Comparison of ENCODE assay signal across 1 cellular context in the genomic region with DNA sequence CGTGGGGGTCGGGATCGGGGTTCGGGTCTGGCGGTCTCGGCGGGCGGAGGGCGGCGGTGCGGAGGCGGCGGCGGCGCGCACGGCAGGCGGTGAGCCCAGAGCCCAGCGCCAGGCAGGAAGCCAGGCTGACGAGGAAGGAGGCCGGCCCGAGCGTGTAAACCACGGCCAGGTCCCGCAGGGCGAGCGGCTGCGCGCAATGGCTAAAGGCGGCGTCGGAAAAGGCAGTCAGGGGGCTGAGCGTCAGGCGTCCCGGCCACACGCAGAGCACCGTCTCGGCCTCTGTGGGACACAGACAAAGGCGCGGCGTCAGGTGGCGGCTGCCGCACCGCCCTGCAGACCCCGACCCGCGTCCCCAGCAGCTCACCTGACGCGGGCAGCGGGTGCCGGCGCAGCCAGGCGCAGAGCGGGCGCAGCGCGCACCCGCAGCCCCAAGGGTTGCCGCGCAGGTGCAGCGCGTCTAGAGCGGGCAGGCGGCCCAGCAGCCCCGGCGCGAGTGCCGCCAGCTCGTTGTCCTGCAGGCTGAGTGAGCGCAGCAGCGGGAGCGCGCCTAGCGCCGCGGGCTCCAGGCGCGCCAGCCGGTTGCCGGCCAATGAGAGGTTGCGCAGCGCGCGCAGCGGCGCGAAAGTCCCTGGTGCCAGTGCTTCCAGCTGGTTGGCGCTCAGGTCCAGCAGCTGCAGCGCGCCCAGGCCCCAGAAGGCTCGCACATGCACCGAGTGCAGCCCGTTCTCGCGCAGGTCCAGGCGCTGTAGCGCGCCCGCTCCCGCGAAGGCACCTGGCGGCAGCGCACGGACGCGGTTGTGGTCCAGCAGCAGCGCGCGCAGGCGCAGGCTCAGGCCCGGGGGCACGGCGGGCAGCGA.
TF ChIP-seq lines count a peak whose summit lies in the region.

No MANE protein-coding gene starts in this region.

TF ChIP-seq in WTC11, 78 proteins besides CTCF, POLR2A, EP300 and RAD21 (continued from another document and continues in another):
- TF ChIP-seq, protein P1, sequence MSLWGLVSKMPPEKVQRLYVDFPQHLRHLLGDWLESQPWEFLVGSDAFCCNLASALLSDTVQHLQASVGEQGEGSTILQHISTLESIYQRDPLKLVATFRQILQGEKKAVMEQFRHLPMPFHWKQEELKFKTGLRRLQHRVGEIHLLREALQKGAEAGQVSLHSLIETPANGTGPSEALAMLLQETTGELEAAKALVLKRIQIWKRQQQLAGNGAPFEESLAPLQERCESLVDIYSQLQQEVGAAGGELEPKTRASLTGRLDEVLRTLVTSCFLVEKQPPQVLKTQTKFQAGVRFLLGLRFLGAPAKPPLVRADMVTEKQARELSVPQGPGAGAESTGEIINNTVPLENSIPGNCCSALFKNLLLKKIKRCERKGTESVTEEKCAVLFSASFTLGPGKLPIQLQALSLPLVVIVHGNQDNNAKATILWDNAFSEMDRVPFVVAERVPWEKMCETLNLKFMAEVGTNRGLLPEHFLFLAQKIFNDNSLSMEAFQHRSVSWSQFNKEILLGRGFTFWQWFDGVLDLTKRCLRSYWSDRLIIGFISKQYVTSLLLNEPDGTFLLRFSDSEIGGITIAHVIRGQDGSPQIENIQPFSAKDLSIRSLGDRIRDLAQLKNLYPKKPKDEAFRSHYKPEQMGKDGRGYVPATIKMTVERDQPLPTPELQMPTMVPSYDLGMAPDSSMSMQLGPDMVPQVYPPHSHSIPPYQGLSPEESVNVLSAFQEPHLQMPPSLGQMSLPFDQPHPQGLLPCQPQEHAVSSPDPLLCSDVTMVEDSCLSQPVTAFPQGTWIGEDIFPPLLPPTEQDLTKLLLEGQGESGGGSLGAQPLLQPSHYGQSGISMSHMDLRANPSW (CRISPR knock-in tag; conservative IDR thresholded peaks at IDR 0.05; ENCODE audit: low read depth): peak; percentile 65; the same call in 1 of the 2 replicates
- TF ChIP-seq RORB (CRISPR knock-in tag; IDR thresholded peaks at IDR 0.05) (no peak), ESRRA (CRISPR knock-in tag; IDR thresholded peaks at IDR 0.05; ENCODE audit: borderline replicate concordance) (0 out of 2 replicates have a peak, but pooled peaks have one; percentile 70), NR2C2 (CRISPR knock-in tag; IDR thresholded peaks at IDR 0.05) (0 out of 2 replicates have a peak, but pooled peaks have one; percentile 11), NFYB (CRISPR knock-in tag; conservative IDR thresholded peaks at IDR 0.05; ENCODE audit: low read depth) (no peak), IRF2 (CRISPR knock-in tag; IDR thresholded peaks at IDR 0.05; ENCODE audit: borderline replicate concordance, low read depth) (0 out of 2 replicates have a peak, but pooled peaks have one; percentile 44), TCF7 (CRISPR knock-in tag; IDR thresholded peaks at IDR 0.05; ENCODE audit: low read depth) (no peak), E2F5 (CRISPR knock-in tag; IDR thresholded peaks at IDR 0.05) (peak; percentile 98), NFE2L1 (CRISPR knock-in tag; IDR thresholded peaks at IDR 0.05) (peak; percentile 79; the same call in 1 of the 2 replicates), FOXJ3 (CRISPR knock-in tag; IDR thresholded peaks at IDR 0.05; ENCODE audit: borderline replicate concordance) (no peak), NFATC4 (CRISPR knock-in tag; IDR thresholded peaks at IDR 0.05) (no peak), CREM (CRISPR knock-in tag; IDR thresholded peaks at IDR 0.05) (no peak; the same call in 1 of the 2 replicates), ARID4B (CRISPR knock-in tag; IDR thresholded peaks at IDR 0.05; ENCODE audit: borderline replicate concordance) (peak; percentile 90; the same call in 1 of the 2 replicates), ZNF512 (CRISPR knock-in tag; IDR thresholded peaks at IDR 0.05; ENCODE audit: borderline replicate concordance) (no peak), ZNF425 (CRISPR knock-in tag; conservative IDR thresholded peaks at IDR 0.05) (no peak), SOX15 (CRISPR knock-in tag; IDR thresholded peaks at IDR 0.05) (no peak), ZNF219 (CRISPR knock-in tag; IDR thresholded peaks at IDR 0.05; ENCODE audit: borderline replicate concordance) (peak; percentile 49; the same call in 1 of the 2 replicates), MXD4 (CRISPR knock-in tag; IDR thresholded peaks at IDR 0.05; ENCODE audit: borderline replicate concordance) (no peak), SP1 (CRISPR knock-in tag; conservative IDR thresholded peaks at IDR 0.05) (peak; percentile 43), PRDM15 (CRISPR knock-in tag; IDR thresholded peaks at IDR 0.05) (0 out of 2 replicates have a peak, but pooled peaks have one; percentile 7), FOXK1 (CRISPR knock-in tag; IDR thresholded peaks at IDR 0.05) (peak; percentile 85; the same call in 1 of the 2 replicates), ZNF532 (CRISPR knock-in tag; IDR thresholded peaks at IDR 0.05; ENCODE audit: borderline replicate concordance) (no peak), GTF2I (CRISPR knock-in tag; conservative IDR thresholded peaks at IDR 0.05) (no peak)
- TF ChIP-seq, protein P2, sequence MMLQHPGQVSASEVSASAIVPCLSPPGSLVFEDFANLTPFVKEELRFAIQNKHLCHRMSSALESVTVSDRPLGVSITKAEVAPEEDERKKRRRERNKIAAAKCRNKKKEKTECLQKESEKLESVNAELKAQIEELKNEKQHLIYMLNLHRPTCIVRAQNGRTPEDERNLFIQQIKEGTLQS (CRISPR knock-in tag; conservative IDR thresholded peaks at IDR 0.05): no peak
- TF ChIP-seq, protein P3, sequence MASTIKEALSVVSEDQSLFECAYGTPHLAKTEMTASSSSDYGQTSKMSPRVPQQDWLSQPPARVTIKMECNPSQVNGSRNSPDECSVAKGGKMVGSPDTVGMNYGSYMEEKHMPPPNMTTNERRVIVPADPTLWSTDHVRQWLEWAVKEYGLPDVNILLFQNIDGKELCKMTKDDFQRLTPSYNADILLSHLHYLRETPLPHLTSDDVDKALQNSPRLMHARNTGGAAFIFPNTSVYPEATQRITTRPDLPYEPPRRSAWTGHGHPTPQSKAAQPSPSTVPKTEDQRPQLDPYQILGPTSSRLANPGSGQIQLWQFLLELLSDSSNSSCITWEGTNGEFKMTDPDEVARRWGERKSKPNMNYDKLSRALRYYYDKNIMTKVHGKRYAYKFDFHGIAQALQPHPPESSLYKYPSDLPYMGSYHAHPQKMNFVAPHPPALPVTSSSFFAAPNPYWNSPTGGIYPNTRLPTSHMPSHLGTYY (CRISPR knock-in tag; IDR thresholded peaks at IDR 0.05): no peak
